14 cellular contexts compared by ENCODE assay signal in genomic region chr12:110379201-110379600, GRCh38. TPM values are rescaled to one million over a fixed set of nuclear protein-coding genes. Genes with fewer than 3 reads are reported as not detected.
DNase-seq lines count a peak whose midpoint lies in the region; TF ChIP-seq lines count a peak whose summit lies in the region.
"Had no signal": no experiment of that assay in that cellular context is flagged by ENCODE, and none has a peak within 500 bp of the region (broad histone marks: within the 10 kb centered on the region; RNA-seq: fewer than 3 reads in every experiment).

No MANE protein-coding gene starts in this region.

- peak overlapping the region; percentile 26 for H3K27ac Mint-ChIP-seq in activated T-cell treated with anti-CD3 and anti-CD28 coated beads, Interleukin-2, amount 50 U/mL, for 24 hours
- no peak overlapping the region for H3K27ac Mint-ChIP-seq in endothelial cell (ENCODE audit: unreplicated experiment)

- DNase-seq in activated T-cell treated with anti-CD3 and anti-CD28 coated beads, Interleukin-2, amount 50 U/mL, for 24 hours = no peak
- DNase-seq in activated T-cell treated with anti-CD3 and anti-CD28 coated beads for 4 hours (no peak), endothelial cell (ENCODE audit: low spot score) (no peak), vagina (ENCODE audit: extremely low spot score in 2 of 2) (no peak), HEK293T (ENCODE audit: extremely low spot score) (no peak), NCI-H1436 (lab: John Stamatoyannopoulos, UW) (no peak), NCI-H128 (lab: John Stamatoyannopoulos, UW; ENCODE audit: unreplicated experiment) (no peak)
- DNase-seq: activated gamma-delta T cell, GF-D8, left cardiac atrium, NCI-H1694, NCI-H446 had no signal

- no peaks in the 10 kb centered on the region for H3K9me3 Mint-ChIP-seq in activated T-cell treated with anti-CD3 and anti-CD28 coated beads, Interleukin-2, amount 50 U/mL, for 24 hours
- H3K9me3 Mint-ChIP-seq in endothelial cell (ENCODE audit: unreplicated experiment) = no peaks in the 10 kb centered on the region

- no peak overlapping the region for H3K4me3 ChIP-seq in neutrophil (ENCODE audit: low read depth in 1 of 2, low read length in 1 of 2)
- H3K4me3 ChIP-seq in vagina = no peak overlapping the region
- H3K4me3 ChIP-seq: hepatocyte had no signal

- peak overlapping the region; percentile 70 for H3K27ac ChIP-seq in neutrophil
- H3K27ac ChIP-seq in vagina = peak overlapping the region; percentile 60
- H3K27ac ChIP-seq: hepatocyte had no signal

- POLR2A ChIA-PET in HEK293T (lab: Yijun Ruan, JAX) = interaction anchor here (0.7 to 0.8 kb wide), 2 partner anchors 11 to 30 kb away, joined by 3 read pairs; no protein-coding TSS in a partner anchor

- H3K4me1 ChIP-seq in neutrophil (ENCODE audit: control insufficient read depth in 1 of 2, insufficient read depth in 1 of 2, low read depth in 1 of 2, low read length in 1 of 2) (peaks cover 23 to 26% of the 10 kb centered on the region in 2 experiments), vagina (peaks cover 32% of the 10 kb centered on the region)

- intact Hi-C loops in vagina (cut with DNase I) = no loop called here

- no peak overlapping the region for H3K4me3 Mint-ChIP-seq in activated T-cell treated with anti-CD3 and anti-CD28 coated beads, Interleukin-2, amount 50 U/mL, for 24 hours
- peak overlapping the region; percentile 71 for H3K4me3 Mint-ChIP-seq in endothelial cell (ENCODE audit: unreplicated experiment)

- no peak for TF ChIP-seq POLR2A in vagina (IDR thresholded peaks at IDR 0.05)

- H3K27me3 ChIP-seq in neutrophil = no peaks in the 10 kb centered on the region
- H3K27me3 ChIP-seq in vagina = no peaks in the 10 kb centered on the region
- H3K27me3 ChIP-seq: hepatocyte had no signal

- H3K27me3 Mint-ChIP-seq in activated T-cell treated with anti-CD3 and anti-CD28 coated beads, Interleukin-2, amount 50 U/mL, for 24 hours = no peaks in the 10 kb centered on the region
- peaks cover 2% of the 10 kb centered on the region for H3K27me3 Mint-ChIP-seq in endothelial cell (ENCODE audit: unreplicated experiment)

- no peak for TF ChIP-seq CTCF in endothelial cell (IDR thresholded peaks at IDR 0.05; ENCODE audit: unreplicated experiment)
- no peak for TF ChIP-seq CTCF in neutrophil (IDR thresholded peaks at IDR 0.05)
- no peak for TF ChIP-seq CTCF in vagina (IDR thresholded peaks at IDR 0.05)

- CTCF ChIA-PET in HEK293T (lab: Yijun Ruan, JAX) = no interaction called here

- H3K4me1 Mint-ChIP-seq in activated T-cell treated with anti-CD3 and anti-CD28 coated beads, Interleukin-2, amount 50 U/mL, for 24 hours (ENCODE audit: low read depth) = peaks cover 8% of the 10 kb centered on the region
- no peaks in the 10 kb centered on the region for H3K4me1 Mint-ChIP-seq in endothelial cell (ENCODE audit: unreplicated experiment)

- H3K9me3 ChIP-seq in neutrophil (no peaks in the 10 kb centered on the region), vagina (no peaks in the 10 kb centered on the region)

- H3K36me3 ChIP-seq in neutrophil = peaks cover 77% of the 10 kb centered on the region
- H3K36me3 ChIP-seq in vagina = peaks cover 0 to 61% of the 10 kb centered on the region in 2 donors

- H3K36me3 Mint-ChIP-seq in activated T-cell treated with anti-CD3 and anti-CD28 coated beads, Interleukin-2, amount 50 U/mL, for 24 hours (ENCODE audit: low read depth) = peaks cover 88% of the 10 kb centered on the region
- H3K36me3 Mint-ChIP-seq in endothelial cell (ENCODE audit: low read depth, unreplicated experiment) = peaks cover 34% of the 10 kb centered on the region

TF ChIP-seq in HEK293T, 16 proteins besides CTCF, POLR2A, EP300 and RAD21:
- no peak for TF ChIP-seq TARDBP (IDR thresholded peaks at IDR 0.05)
- TF ChIP-seq SP1 (IDR thresholded peaks at IDR 0.05) = no peak
- TF ChIP-seq PKNOX1 (IDR thresholded peaks at IDR 0.05) = no peak
- TF ChIP-seq L3MBTL2 (conservative IDR thresholded peaks at IDR 0.05) = no peak
- TF ChIP-seq BHLHE40 (IDR thresholded peaks at IDR 0.05; ENCODE audit: borderline replicate concordance) = no peak
- TF ChIP-seq ELF4 (IDR thresholded peaks at IDR 0.05) = no peak
- no peak for TF ChIP-seq CTBP1 (IDR thresholded peaks at IDR 0.05; ENCODE audit: borderline replicate concordance)
- no peak for TF ChIP-seq ARNT (IDR thresholded peaks at IDR 0.05)
- TF ChIP-seq FOXA1 (IDR thresholded peaks at IDR 0.05) = no peak
- TF ChIP-seq SUZ12 (IDR thresholded peaks at IDR 0.05) = no peak
- TF ChIP-seq FOXK2 (IDR thresholded peaks at IDR 0.05) = no peak
- no peak for TF ChIP-seq LEF1 (IDR thresholded peaks at IDR 0.05; ENCODE audit: borderline replicate concordance)
- no peak for TF ChIP-seq ZNF384 (IDR thresholded peaks at IDR 0.05)
- TF ChIP-seq HDGF (IDR thresholded peaks at IDR 0.05; ENCODE audit: borderline replicate concordance) = no peak
- no peak for TF ChIP-seq FOXM1 (IDR thresholded peaks at IDR 0.05; ENCODE audit: borderline replicate concordance)

RNA-seq across cellular contexts. Expression of gene ANAPC7, which starts 24.3 kb away (rescaled TPM):
- total RNA-seq in endothelial cell (ENCODE audit: unreplicated experiment) (64.8 TPM), vagina (57.9 TPM)
